ENCODE assay signal across 19 cellular contexts in the genomic region with DNA sequence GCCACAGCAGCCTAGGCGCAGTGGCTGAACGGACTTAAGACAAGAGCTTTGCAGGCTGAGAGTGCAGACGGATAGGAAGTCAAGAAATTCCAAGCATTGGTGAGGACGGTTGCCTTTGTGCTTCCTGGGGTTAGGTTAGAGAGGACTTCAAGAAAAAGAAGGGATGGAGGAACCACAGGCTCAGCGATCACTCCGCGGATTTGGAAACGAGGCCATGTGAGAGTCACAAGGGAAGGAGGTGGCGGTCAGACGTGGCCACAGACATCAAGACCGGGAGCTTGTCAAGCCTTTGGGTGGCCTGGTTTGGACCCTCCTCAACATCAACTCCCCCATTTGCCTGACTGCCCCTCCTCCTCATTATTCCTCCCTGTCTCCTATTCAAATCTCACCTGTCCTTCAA.
"Had no signal": no experiment of that assay in that cellular context is flagged by ENCODE, and none has a peak within 500 bp of the region (broad histone marks: within the 10 kb centered on the region; RNA-seq: fewer than 3 reads in every experiment).

No MANE protein-coding gene starts in this region.

- H3K27me3 ChIP-seq: breast epithelium, hepatocyte, right lobe of liver, spleen, upper lobe of right lung had no signal

- H3K27me3 Mint-ChIP-seq: activated naive CD8-positive, alpha-beta T cell treated with anti-CD3 and anti-CD28 coated beads for 36 hours; naive thymus-derived CD8-positive, alpha-beta T cell; stimulated activated memory B cell treated with anti-CD40 and anti-IgM and Interleukin-4, amounts not matched to agents 10 μg/mL and 1 μg/mL and 100 μg/mL, for 72 hours had no signal

- H3K36me3 Mint-ChIP-seq: stimulated activated memory B cell treated with anti-CD40 and anti-IgM and Interleukin-4, amounts not matched to agents 10 μg/mL and 1 μg/mL and 100 μg/mL, for 72 hours had no signal

- H3K27ac Mint-ChIP-seq: activated B cell treated with CpG ODN at 0.5 μM for 24 hours; activated naive CD8-positive, alpha-beta T cell treated with anti-CD3 and anti-CD28 coated beads for 36 hours; stimulated activated memory B cell treated with anti-CD40 and anti-IgM and Interleukin-4, amounts not matched to agents 10 μg/mL and 1 μg/mL and 100 μg/mL, for 72 hours had no signal

- H3K9me3 ChIP-seq: breast epithelium, prostate gland, right lobe of liver, spleen, upper lobe of right lung had no signal

- DNase-seq: activated B cell treated with CpG ODN at 0.5 μM for 24 hours; activated gamma-delta T cell treated with Interleukin-2 at 50 U/mL for 16 hours; activated naive CD8-positive, alpha-beta T cell treated with anti-CD3 and anti-CD28 coated beads for 36 hours; activated T-cell treated with anti-CD3 and anti-CD28 coated beads, Interleukin-2, amount 50 U/mL, for 48 hours; anterior cingulate cortex; kidney glomerular epithelial cell; naive thymus-derived CD8-positive, alpha-beta T cell; right lobe of liver; spleen; stimulated activated CD4-positive, alpha-beta T cell treated with anti-CD3 and anti-CD28 coated beads, Interleukin-1b, Interleukin-23, amount 100 ng/mL, for 48 hours; substantia nigra; T-helper 2 cell; upper lobe of right lung had no signal

- H3K4me3 ChIP-seq: breast epithelium, hepatocyte, lung, prostate gland, right lobe of liver, spleen, upper lobe of right lung had no signal

- H3K4me1 ChIP-seq: breast epithelium, prostate gland, right lobe of liver had no signal

- H3K36me3 ChIP-seq: breast epithelium, prostate gland, upper lobe of right lung had no signal

- H3K27ac ChIP-seq: prostate gland, right lobe of liver had no signal

- H3K9me3 Mint-ChIP-seq: activated B cell treated with CpG ODN at 0.5 μM for 24 hours; activated naive CD8-positive, alpha-beta T cell treated with anti-CD3 and anti-CD28 coated beads for 36 hours; naive thymus-derived CD8-positive, alpha-beta T cell; stimulated activated memory B cell treated with anti-CD40 and anti-IgM and Interleukin-4, amounts not matched to agents 10 μg/mL and 1 μg/mL and 100 μg/mL, for 72 hours had no signal

- H3K4me3 Mint-ChIP-seq: activated B cell treated with CpG ODN at 0.5 μM for 24 hours; activated naive CD8-positive, alpha-beta T cell treated with anti-CD3 and anti-CD28 coated beads for 36 hours; naive thymus-derived CD8-positive, alpha-beta T cell; stimulated activated memory B cell treated with anti-CD40 and anti-IgM and Interleukin-4, amounts not matched to agents 10 μg/mL and 1 μg/mL and 100 μg/mL, for 72 hours had no signal

- ATAC-seq: naive thymus-derived CD8-positive, alpha-beta T cell; SK-N-SH treated with all-trans-retinoic acid at 6 μM for 48 hours; stimulated activated memory B cell treated with anti-CD40 and anti-IgM and Interleukin-4, amounts not matched to agents 10 μg/mL and 1 μg/mL and 100 μg/mL, for 72 hours had no signal
